ENCODE assay signal across 8 cellular contexts in the genomic region with DNA sequence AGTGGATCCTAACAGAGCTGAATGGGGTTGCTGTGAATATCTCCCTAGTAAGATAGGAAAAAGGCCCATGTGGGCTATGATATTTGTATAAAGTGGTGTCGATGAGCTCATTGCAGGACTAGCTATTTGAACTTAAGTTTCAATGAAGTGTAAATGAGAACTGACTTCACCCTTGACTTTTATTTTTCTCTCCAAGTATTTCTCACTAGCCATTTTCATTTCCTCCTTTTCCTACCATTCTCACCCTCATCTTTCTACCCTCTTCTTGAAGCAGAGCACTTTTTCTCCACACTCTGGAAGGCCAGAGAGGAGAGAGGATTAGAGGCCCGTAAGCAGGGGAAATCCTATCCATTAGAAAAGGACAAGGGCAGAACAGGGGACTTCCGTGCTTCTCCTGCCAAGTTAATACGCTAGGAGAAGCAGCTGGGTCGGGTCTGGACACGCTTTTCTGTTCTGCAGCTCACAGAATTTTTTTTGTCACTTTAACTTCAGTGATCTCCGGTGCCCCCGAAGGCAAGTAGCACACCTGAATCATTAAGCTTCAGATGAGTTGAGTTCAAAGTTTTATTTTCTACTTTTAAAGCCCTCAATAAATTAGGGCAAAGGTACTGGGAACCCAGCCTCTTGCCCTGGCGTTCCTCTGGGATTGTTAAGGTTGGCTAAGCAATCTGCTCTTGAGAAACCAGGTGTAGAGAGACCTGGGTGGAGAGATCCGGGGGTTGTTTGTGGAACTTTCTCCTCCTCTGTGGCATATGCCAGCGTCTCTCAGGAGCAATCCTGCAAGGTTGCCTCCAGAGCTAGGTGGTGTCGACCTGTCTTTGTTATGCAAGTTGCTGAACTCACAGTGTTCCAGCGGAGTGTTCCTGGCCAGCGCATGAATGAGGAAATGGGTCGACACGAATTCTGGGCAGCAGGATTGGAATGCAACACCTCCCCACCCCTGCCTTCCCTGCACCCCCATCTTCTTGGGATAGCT. TPM values are rescaled to one million over a fixed set of nuclear protein-coding genes. Genes with fewer than 3 reads are reported as not detected.
DNase-seq lines count a peak whose midpoint lies in the region; ATAC-seq and TF ChIP-seq lines count a peak whose summit lies in the region.

No MANE protein-coding gene starts in this region.

- TF ChIP-seq CTCF in ascending aorta (IDR thresholded peaks at IDR 0.05) (no peak), thyroid gland (IDR thresholded peaks at IDR 0.05) (peak in 1 of 6 experiments; percentile 8)

- H3K4me1 ChIP-seq in BLaER1 treated with 17β-estradiol and CSF1 and Interleukin-3, amounts not matched to agents 10 nM and 100 nM: peaks cover 24 to 35% (median 32%) of the 10 kb centered on the region in 10 experiments
- peaks cover 4 to 11% of the 10 kb centered on the region in 2 donors for H3K4me1 ChIP-seq in ascending aorta
- peaks cover 25 to 36% of the 10 kb centered on the region in 2 donors for H3K4me1 ChIP-seq in thyroid gland

- peak in 1 of 2 donors; percentile 46 for TF ChIP-seq POLR2A in thyroid gland (IDR thresholded peaks at IDR 0.05)

- H3K27me3 ChIP-seq in BLaER1 treated with 17β-estradiol and CSF1 and Interleukin-3, amounts not matched to agents 10 nM and 100 nM: no peaks in the 10 kb centered on the region
- H3K27me3 ChIP-seq in ascending aorta (no peaks in the 10 kb centered on the region), thyroid gland (no peaks in the 10 kb centered on the region)

- H3K36me3 ChIP-seq in BLaER1 treated with 17β-estradiol and CSF1 and Interleukin-3, amounts not matched to agents 10 nM and 100 nM: no peaks in the 10 kb centered on the region
- H3K36me3 ChIP-seq in ascending aorta: no peaks in the 10 kb centered on the region
- no peaks in the 10 kb centered on the region for H3K36me3 ChIP-seq in thyroid gland

- peaks cover 0 to 3% (median 0%) of the 10 kb centered on the region in 11 experiments; a peak in 1 of 22 replicates for H3K9me3 ChIP-seq in BLaER1 treated with 17β-estradiol and CSF1 and Interleukin-3, amounts not matched to agents 10 nM and 100 nM (replicated peaks in 1 of 11)
- no peaks in the 10 kb centered on the region for H3K9me3 ChIP-seq in ascending aorta
- no peaks in the 10 kb centered on the region for H3K9me3 ChIP-seq in thyroid gland

- H3K9ac ChIP-seq in BLaER1 treated with 17β-estradiol and CSF1 and Interleukin-3, amounts not matched to agents 10 nM and 100 nM: peak overlapping the region; percentile 67 to 81 (median 77); a peak in 14 of 22 replicates

- H3K27ac ChIP-seq in BLaER1 treated with 17β-estradiol and CSF1 and Interleukin-3, amounts not matched to agents 10 nM and 100 nM: peak overlapping the region; percentile 11 to 86 (median 81); a peak in 21 of 22 replicates
- H3K27ac ChIP-seq in ascending aorta: peak overlapping the region; percentile 91
- peak overlapping the region; percentile 87 to 99 (median 96) for H3K27ac ChIP-seq in thyroid gland

- intact Hi-C loops in ascending aorta (cut with DNase I): loop anchor here (1.0 kb wide), 2 partner anchors 34 to 54 kb away; no protein-coding TSS in a partner anchor
- intact Hi-C loops in left colon (cut with DNase I, micrococcal nuclease): no loop called here
- intact Hi-C loops in thyroid gland (cut with DNase I): loop anchor here (5.0 kb wide), 1 partner anchor 34 kb away; no protein-coding TSS in a partner anchor

- DNase-seq in ascending aorta (ENCODE audit: low spot score in 2 of 2) (no peak), left colon (peak; percentile 44 to 55), thyroid gland (peak; percentile 85 to 87), GM19240 (ENCODE audit: insufficient read length, low spot score) (no peak), DMS153 treated with DMSO at 0.1 percent for 48 hours (lab: John Stamatoyannopoulos, UW; ENCODE audit: unreplicated experiment) (no peak)

- H3K4me3 ChIP-seq in BLaER1 treated with 17β-estradiol and CSF1 and Interleukin-3, amounts not matched to agents 10 nM and 100 nM: no peak overlapping the region
- H3K4me3 ChIP-seq in ascending aorta (peak overlapping the region in 1 of 2 donors; percentile 56), thyroid gland (replicated peaks in 1 of 3) (no peak overlapping the region)

- H3K4me2 ChIP-seq in BLaER1 treated with 17β-estradiol and CSF1 and Interleukin-3, amounts not matched to agents 10 nM and 100 nM: peak overlapping the region; percentile 79 to 94 (median 87)

- WGBS in thyroid gland, 2 donors: 21 to 33% methylated on average over 16 of the region's 16 CpGs

- H4K20me1 ChIP-seq in BLaER1 treated with 17β-estradiol and CSF1 and Interleukin-3, amounts not matched to agents 10 nM and 100 nM: no peaks in the 10 kb centered on the region

- ATAC-seq in GM19351 (IDR thresholded peaks at IDR 0.05; ENCODE audit: unreplicated experiment): peak; percentile 56
- peak; percentile 36 for ATAC-seq in HG03439 (IDR thresholded peaks at IDR 0.05; ENCODE audit: unreplicated experiment)
- peak; percentile 50 for ATAC-seq in left colon

RNA-seq across cellular contexts. Expression of a gene that starts 56.2 kb away (rescaled TPM):
- total RNA-seq in ascending aorta (97.9 TPM), left colon (10 to 100 TPM; 69.0 to 85.4 TPM), thyroid gland (100 to 1,000 TPM; 157 to 315 (median 206) TPM)

Comparison
In these comparisons a context has a peak if more than half of its experiments do, and no peak if none do; other contexts are left out.
1. DNase-seq: peak in left colon (2 of 2) and thyroid gland (2 of 2); none in ascending aorta (0 of 2), GM19240 (single experiment) and DMS153 treated with DMSO at 0.1 percent for 48 hours (single experiment).
2. intact Hi-C loops: an anchor here in ascending aorta (1.0 kb wide) and thyroid gland (5.0 kb wide); none called in left colon.
3. Peak in every context shown above with its lines, with median percentiles within 50 percentile points of each other: H3K27ac ChIP-seq and ATAC-seq.